In the genomic region with DNA sequence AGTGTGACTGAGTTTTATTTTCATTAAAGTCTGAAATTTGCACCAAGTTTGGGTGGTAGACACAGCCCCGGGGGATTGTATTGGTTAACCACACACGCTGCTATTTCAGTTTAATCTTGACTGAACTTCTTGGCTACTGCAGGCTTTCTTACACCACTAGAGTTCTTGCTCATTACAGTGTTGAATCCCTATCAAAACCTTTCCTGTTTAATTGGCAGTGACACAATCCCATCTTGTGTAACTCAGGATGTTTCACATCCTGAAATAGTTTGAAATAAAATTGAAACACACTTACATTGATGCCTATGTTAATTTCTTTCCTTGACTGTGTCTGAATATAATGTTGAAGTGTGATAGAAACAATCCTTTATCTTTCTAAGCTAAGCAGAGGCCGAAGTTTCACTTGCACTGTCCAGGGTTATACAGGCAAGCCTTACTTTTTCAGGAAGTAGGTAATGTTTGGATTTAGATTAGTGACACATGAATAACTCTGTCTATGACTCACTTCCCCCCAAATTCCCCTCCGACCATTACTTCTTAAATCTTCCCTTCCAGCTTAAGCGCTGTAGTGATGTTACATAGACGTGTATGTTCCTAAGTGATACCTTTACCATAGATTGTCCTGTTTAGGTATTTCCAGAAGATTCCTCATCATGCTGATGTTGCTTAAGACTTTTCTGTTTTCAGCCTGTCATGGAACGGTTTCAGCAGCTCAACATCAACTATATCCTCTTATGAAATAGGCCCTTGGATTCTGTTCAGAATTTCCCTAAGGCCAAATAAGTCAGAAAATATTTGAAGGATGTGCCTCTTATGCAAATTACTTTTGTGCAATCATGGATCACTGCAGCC, we compare ENCODE assay signal across 7 cellular contexts. TPM values are rescaled to one million over a fixed set of nuclear protein-coding genes. Genes with fewer than 3 reads are reported as not detected.
DNase-seq lines count a peak whose midpoint lies in the region; ATAC-seq, FAIRE-seq and TF ChIP-seq lines count a peak whose summit lies in the region.

No MANE protein-coding gene starts in this region.

- H3K9me3 ChIP-seq in OCI-LY7 (ENCODE audit: low read length) (no peaks in the 10 kb centered on the region), muscle layer of colon (ENCODE audit: low read length) (no peaks in the 10 kb centered on the region)

- H4K20me1 ChIP-seq in OCI-LY7 (ENCODE audit: insufficient read depth, low read length), result no peaks in the 10 kb centered on the region; the same call in 1 of the 2 replicates

- H3K79me2 ChIP-seq in OCI-LY7 (ENCODE audit: insufficient read depth, low read depth, low read length), result no peaks in the 10 kb centered on the region

- intact Hi-C loops in OCI-LY7 (cut with micrococcal nuclease; ENCODE audit: unreplicated experiment), result no loop called here

- TF ChIP-seq CTCF in OCI-LY7 (conservative IDR thresholded peaks at IDR 0.05; ENCODE audit: low read length) (no peak), chondrocyte (IDR thresholded peaks at IDR 0.05) (no peak), D721Med (IDR thresholded peaks at IDR 0.05; ENCODE audit: insufficient read depth, missing control alignments) (no peak)

- DNase-seq in OCI-LY7 (ENCODE audit: low spot score), result no peak
- DNase-seq in chondrocyte (ENCODE audit: low spot score), result no peak
- no peak for DNase-seq in D721Med (ENCODE audit: insufficient read length, low spot score)
- no peak for DNase-seq in COLO668 (lab: John Stamatoyannopoulos, UW; ENCODE audit: unreplicated experiment)

- no peaks in the 10 kb centered on the region for H3K27me3 ChIP-seq in muscle layer of colon (ENCODE audit: control insufficient read depth in 1 of 2, insufficient read depth in 2 of 2, low read length in 2 of 2)

- no peak overlapping the region for H3K9ac ChIP-seq in muscle layer of colon (ENCODE audit: low read length)

- ATAC-seq in GM18861 (IDR thresholded peaks at IDR 0.05; ENCODE audit: unreplicated experiment) (peak; percentile 63), HG02870 (IDR thresholded peaks at IDR 0.05; ENCODE audit: unreplicated experiment) (peak; percentile 60)

- H3K4me1 Mint-ChIP-seq in chondrocyte (ENCODE audit: low read depth), result peaks cover 51% of the 10 kb centered on the region

- FAIRE-seq in D721Med (lab: Jason Lieb, UNC), result no peak

- H3K4me1 ChIP-seq in OCI-LY7 (ENCODE audit: insufficient read depth, low read length, poor library complexity, severe bottlenecking), result peaks cover 24% of the 10 kb centered on the region
- H3K4me1 ChIP-seq in muscle layer of colon (ENCODE audit: insufficient read depth, low read length), result peaks cover 32% of the 10 kb centered on the region

- H3K27ac ChIP-seq in OCI-LY7 (ENCODE audit: low read depth, low read length, poor library complexity, severe bottlenecking) (no peak overlapping the region), muscle layer of colon (ENCODE audit: low read depth, low read length) (peak overlapping the region; percentile 70)

- peak overlapping the region; percentile 33 for H3K4me2 ChIP-seq in OCI-LY7 (ENCODE audit: low read length)

- CTCF ChIA-PET in OCI-LY7 (lab: Charles Lee; ENCODE audit: unreplicated experiment), result interaction anchor here (0.8 kb wide), 1 partner anchor 8 kb away, joined by 3 read pairs; no protein-coding TSS in a partner anchor

- BruUV-seq in OCI-LY7 (replicated peaks; lab: Mats Ljungman, UMichigan), result no TSS peak

- POLR2A ChIA-PET in OCI-LY7 (lab: Charles Lee), result interaction anchor here (1.3 kb wide), 1 partner anchor 16 kb away, joined by 5 read pairs; no protein-coding TSS in a partner anchor

- H3K4me3 ChIP-seq in OCI-LY7 (ENCODE audit: low read depth, low read length, poor library complexity, severe bottlenecking) (no peak overlapping the region), muscle layer of colon (ENCODE audit: low read depth in 1 of 2, low read length in 2 of 2) (no peak overlapping the region)

- peak overlapping the region; percentile 47 for H3K4me3 Mint-ChIP-seq in chondrocyte (ENCODE audit: unreplicated experiment)

- no peaks in the 10 kb centered on the region for H3K9me2 ChIP-seq in OCI-LY7 (ENCODE audit: insufficient read depth, low read length)

- peak overlapping the region; percentile 96 for H3K27ac Mint-ChIP-seq in chondrocyte (ENCODE audit: unreplicated experiment)

- no peaks in the 10 kb centered on the region for H3K27me3 Mint-ChIP-seq in chondrocyte (ENCODE audit: low read depth)

- peaks cover 12% of the 10 kb centered on the region; the same call in 1 of the 2 replicates for H3K36me3 ChIP-seq in OCI-LY7 (ENCODE audit: insufficient read depth, low read length)
- no peaks in the 10 kb centered on the region for H3K36me3 ChIP-seq in muscle layer of colon (ENCODE audit: insufficient read depth, low read length)

- 0 out of 2 replicates have a peak overlapping the region, but pooled peaks have one; percentile 2 for H2AFZ ChIP-seq in OCI-LY7 (ENCODE audit: low read length)

- peaks cover 2% of the 10 kb centered on the region for H3K36me3 Mint-ChIP-seq in chondrocyte (ENCODE audit: low read depth)

- no peaks in the 10 kb centered on the region for H3K9me3 Mint-ChIP-seq in chondrocyte (ENCODE audit: low read depth)

RNA-seq across cellular contexts. Expression of gene ATG7, which starts 16.8 kb away (rescaled TPM):
- 18.8 and 21.7 TPM in 2 replicates for total RNA-seq in OCI-LY7 (2014; rRNA removed; shearing (Covaris generic))
- total RNA-seq in OCI-LY7 (2022), result 28.4 and 28.6 TPM in 2 replicates
- 27.4 to 34.3 TPM (median 29.0 TPM) in 3 replicates for total RNA-seq in chondrocyte
